15 cellular contexts compared by ENCODE assay signal in genomic region chr6:144195671-144196070, GRCh38. TPM values are rescaled to one million over a fixed set of nuclear protein-coding genes. Genes with fewer than 3 reads are reported as not detected.
A peak's percentile ranks its signal among the peaks of the same experiment; 100 is the strongest.
DNase-seq lines count a peak whose midpoint lies in the region; ATAC-seq, FAIRE-seq and TF ChIP-seq lines count a peak whose summit lies in the region.
"Had no signal": no experiment of that assay in that cellular context is flagged by ENCODE, and none has a peak within 500 bp of the region (broad histone marks: within the 10 kb centered on the region; RNA-seq: fewer than 3 reads in every experiment).

No MANE protein-coding gene starts in this region.

- POLR2A ChIA-PET in AG04450 (lab: Yijun Ruan, JAX), result no interaction called here

- H4K20me1 ChIP-seq in astrocyte (ENCODE audit: insufficient read depth, low read length) (no peaks in the 10 kb centered on the region), keratinocyte (ENCODE audit: control insufficient read depth, extremely low read depth, insufficient read depth, low read length) (no peaks in the 10 kb centered on the region)

- no peak for ATAC-seq in HG03139 (IDR thresholded peaks at IDR 0.05; ENCODE audit: unreplicated experiment)
- ATAC-seq: WTC11 had no signal

- H3K27me3 ChIP-seq in AG04450 (ENCODE audit: control insufficient read depth, insufficient read depth, low read length) (no peaks in the 10 kb centered on the region), astrocyte (ENCODE audit: insufficient read depth, low read length) (no peaks in the 10 kb centered on the region), keratinocyte (ENCODE audit: control insufficient read depth, extremely low read depth, insufficient read depth, low read length) (no peaks in the 10 kb centered on the region)

- H3K36me3 Mint-ChIP-seq in HFFc6 (ENCODE audit: low read depth) (peaks cover 6% of the 10 kb centered on the region), astrocyte (ENCODE audit: low read depth, unreplicated experiment) (no peaks in the 10 kb centered on the region)

- H3K4me2 ChIP-seq in astrocyte (ENCODE audit: low read length) (no peak overlapping the region), keratinocyte (ENCODE audit: control insufficient read depth, extremely low read depth, insufficient read depth, low read depth, low read length) (peak overlapping the region; percentile 30)

- TF ChIP-seq CTCF in AG04450 (IDR thresholded peaks at IDR 0.05; ENCODE audit: low read depth, low read length) (no peak), HFFc6 (IDR thresholded peaks at IDR 0.05) (no peak), astrocyte (IDR thresholded peaks at IDR 0.05; ENCODE audit: insufficient read depth, low read depth, low read length) (no peak), keratinocyte (optimal IDR thresholded peaks at IDR 0.05 in 1 of 3, IDR thresholded peaks at IDR 0.05 in 1 of 3, conservative IDR thresholded peaks at IDR 0.05 in 1 of 3; ENCODE audit: extremely low read depth in 1 of 3, insufficient read depth in 2 of 3, low read length in 3 of 3) (no peak)

- H3K79me2 ChIP-seq in astrocyte (ENCODE audit: insufficient read depth, low read length) (no peaks in the 10 kb centered on the region), keratinocyte (ENCODE audit: control insufficient read depth, insufficient read depth, low read length) (no peaks in the 10 kb centered on the region)

- H3K9me3 Mint-ChIP-seq in HFFc6 (peaks cover 13% of the 10 kb centered on the region), astrocyte (ENCODE audit: unreplicated experiment) (peaks cover 2% of the 10 kb centered on the region)

- H3K4me1 Mint-ChIP-seq in HFFc6 (ENCODE audit: low read depth) (peaks cover 12% of the 10 kb centered on the region), astrocyte (ENCODE audit: low read depth, unreplicated experiment) (peaks cover 18% of the 10 kb centered on the region)

- H3K9me3 ChIP-seq in AG04450 (ENCODE audit: control insufficient read depth, insufficient read depth, low read length), result peaks cover 1% of the 10 kb centered on the region; the same call in 1 of the 2 replicates
- H3K9me3 ChIP-seq in astrocyte (ENCODE audit: insufficient read depth, low read depth, low read length), result no peaks in the 10 kb centered on the region
- no peaks in the 10 kb centered on the region for H3K9me3 ChIP-seq in keratinocyte (ENCODE audit: control insufficient read depth, low read depth, low read length)

- peak; percentile 41 for DNase-seq in AG04450 (ENCODE audit: low read depth, low spot score)
- peak; percentile 3 for DNase-seq in HFFc6
- peak; percentile 69 for DNase-seq in astrocyte (ENCODE audit: low read depth)
- DNase-seq in keratinocyte (ENCODE audit: low read depth, low spot score), result no peak
- DNase-seq in SKM-1 treated with dmso at 0.1 percent for 144 hours (lab: John Stamatoyannopoulos, UW; ENCODE audit: unreplicated experiment), result no peak
- no peak for DNase-seq in DMS79 treated with DMSO at 0.1 percent for 48 hours (lab: John Stamatoyannopoulos, UW)
- no peak for DNase-seq in iPS-NIHi7 (ENCODE audit: extremely low spot score)
- DNase-seq: activated effector memory CD4-positive, alpha-beta T cell treated with Interleukin-2 at 50 U/mL for 16 hours; aorta; GM23248; NCI-H1105; nephron progenitor cell had no signal

- H3K9ac ChIP-seq in astrocyte (ENCODE audit: low read length) (no peak overlapping the region), keratinocyte (ENCODE audit: control insufficient read depth, extremely low read depth, insufficient read depth, low read length) (no peak overlapping the region)
- H3K9ac ChIP-seq: GM23248 had no signal

- H3K4me3 ChIP-seq in AG04450 (ENCODE audit: low read depth, low read length), result no peak overlapping the region
- no peak overlapping the region for H3K4me3 ChIP-seq in astrocyte (ENCODE audit: insufficient read depth, low read depth, low read length)
- no peak overlapping the region for H3K4me3 ChIP-seq in keratinocyte (ENCODE audit: control insufficient read depth in 2 of 3, extremely low read depth in 1 of 3, insufficient read depth in 2 of 3, low read depth in 1 of 3, low read length in 3 of 3)
- H3K4me3 ChIP-seq: GM23248 had no signal

- H3K27ac Mint-ChIP-seq in HFFc6 (no peak overlapping the region), astrocyte (ENCODE audit: unreplicated experiment) (peak overlapping the region; percentile 70)
- H3K27ac Mint-ChIP-seq: dendritic cell treated with granulocyte-macrophage colony-stimulating factor and Interleukin-4, amounts not matched to agents 40 ng/mL and 50 ng/mL, for 4 days; nephron progenitor cell; WTC11 had no signal

- H3K4me3 Mint-ChIP-seq in HFFc6 (no peak overlapping the region), astrocyte (ENCODE audit: unreplicated experiment) (no peak overlapping the region)
- H3K4me3 Mint-ChIP-seq: dendritic cell treated with granulocyte-macrophage colony-stimulating factor and Interleukin-4, amounts not matched to agents 40 ng/mL and 50 ng/mL, for 4 days; nephron progenitor cell; WTC11 had no signal

- no peak overlapping the region for H2AFZ ChIP-seq in astrocyte (ENCODE audit: low read depth, low read length)
- H2AFZ ChIP-seq in keratinocyte (ENCODE audit: control insufficient read depth, low read length), result no peak overlapping the region
- H2AFZ ChIP-seq: GM23248 had no signal

- H3K27me3 Mint-ChIP-seq in HFFc6 (ENCODE audit: insufficient read depth), result peaks cover 10% of the 10 kb centered on the region
- H3K27me3 Mint-ChIP-seq in astrocyte (ENCODE audit: low read depth, unreplicated experiment), result no peaks in the 10 kb centered on the region
- H3K27me3 Mint-ChIP-seq: dendritic cell treated with granulocyte-macrophage colony-stimulating factor and Interleukin-4, amounts not matched to agents 40 ng/mL and 50 ng/mL, for 4 days had no signal

- no peaks in the 10 kb centered on the region for H3K36me3 ChIP-seq in astrocyte (ENCODE audit: insufficient read depth, low read length)
- H3K36me3 ChIP-seq in keratinocyte (ENCODE audit: control insufficient read depth in 2 of 2, extremely low read depth in 1 of 2, insufficient read depth in 2 of 2, low read length in 2 of 2), result no peaks in the 10 kb centered on the region

- no peak for FAIRE-seq in astrocyte (lab: Jason Lieb, UNC)
- peak; percentile 9 for FAIRE-seq in keratinocyte (lab: Jason Lieb, UNC)

- H3K4me1 ChIP-seq in astrocyte (ENCODE audit: insufficient read depth, low read length), result no peaks in the 10 kb centered on the region
- peaks cover 4% of the 10 kb centered on the region for H3K4me1 ChIP-seq in keratinocyte (ENCODE audit: control insufficient read depth, extremely low read depth, insufficient read depth, low read length)

- dilution Hi-C loops in keratinocyte (cut with MboI; ENCODE audit: extremely low pct_ligation_motif_present, low sequenced_read_pairs), result no loop called here

- no peaks in the 10 kb centered on the region for H3K9me1 ChIP-seq in keratinocyte (ENCODE audit: control insufficient read depth, extremely low read depth, insufficient read depth, low read length)

- CTCF ChIA-PET in AG04450 (lab: Charles Lee), result no interaction called here

- H3K27ac ChIP-seq in AG04450 (ENCODE audit: low read depth, low read length) (no peak overlapping the region), astrocyte (ENCODE audit: low read depth, low read length) (no peak overlapping the region), keratinocyte (ENCODE audit: control insufficient read depth, insufficient read depth, low read length) (no peak overlapping the region)
- H3K27ac ChIP-seq: GM23248 had no signal

RNA-seq across cellular contexts. Expression of gene STX11, which starts 45.4 kb away (rescaled TPM):
- 0.16 and 0.17 TPM in 2 replicates for polyA plus RNA-seq in AG04450 (2011; rRNA removed)
- polyA minus RNA-seq in AG04450 (2011; rRNA and poly(A)+ RNA removed), result 0.18 TPM in 1 of 2 replicates, not detected in the other
- under 1 TPM; 0.30 to 0.53 (median 0.37) TPM for total RNA-seq in HFFc6 (2021; fragmentation: NEBNext Ultra II Directional; extraction: Animal tissue kit (Norgen Biotek cat#: 25700))
- total RNA-seq in astrocyte, result 1.9 and 2.0 TPM in 2 replicates
- 0.19 to 0.28 TPM (median 0.26 TPM) in 3 replicates for polyA plus RNA-seq in keratinocyte
- 2.4 TPM for polyA plus RNA-seq in keratinocyte (2011; ENCODE audit: low read depth)
- polyA plus RNA-seq in keratinocyte (2011; cell fraction: cytosol; rRNA removed), result 0.36 and 0.55 TPM in 2 replicates
- 0.31 and 0.66 TPM in 2 replicates for polyA plus RNA-seq in keratinocyte (2011; cell fraction: nucleus; rRNA removed)
- polyA plus RNA-seq in keratinocyte (2012; ENCODE audit: low replicate concordance), result 0.13 and 2.8 TPM in 2 replicates
- 0.16 to 0.54 TPM in 2 of 3 replicates, not detected in the other for polyA minus RNA-seq in keratinocyte
- polyA minus RNA-seq in keratinocyte (2011; cell fraction: cytosol; rRNA and poly(A)+ RNA removed), result not detected
- 0.47 and 0.53 TPM in 2 replicates for polyA minus RNA-seq in keratinocyte (2011; cell fraction: nucleus; rRNA and poly(A)+ RNA removed)

Comparison
In these comparisons a context has a peak if more than half of its experiments do, and no peak if none do; other contexts are left out.
1. DNase-seq: peak in AG04450 (single experiment), HFFc6 (single experiment) and astrocyte (single experiment); none in keratinocyte (single experiment), SKM-1 treated with dmso at 0.1 percent for 144 hours (single experiment), DMS79 treated with DMSO at 0.1 percent for 48 hours (single experiment) and iPS-NIHi7 (single experiment).